14 cellular contexts compared by ENCODE assay signal in the genomic region with DNA sequence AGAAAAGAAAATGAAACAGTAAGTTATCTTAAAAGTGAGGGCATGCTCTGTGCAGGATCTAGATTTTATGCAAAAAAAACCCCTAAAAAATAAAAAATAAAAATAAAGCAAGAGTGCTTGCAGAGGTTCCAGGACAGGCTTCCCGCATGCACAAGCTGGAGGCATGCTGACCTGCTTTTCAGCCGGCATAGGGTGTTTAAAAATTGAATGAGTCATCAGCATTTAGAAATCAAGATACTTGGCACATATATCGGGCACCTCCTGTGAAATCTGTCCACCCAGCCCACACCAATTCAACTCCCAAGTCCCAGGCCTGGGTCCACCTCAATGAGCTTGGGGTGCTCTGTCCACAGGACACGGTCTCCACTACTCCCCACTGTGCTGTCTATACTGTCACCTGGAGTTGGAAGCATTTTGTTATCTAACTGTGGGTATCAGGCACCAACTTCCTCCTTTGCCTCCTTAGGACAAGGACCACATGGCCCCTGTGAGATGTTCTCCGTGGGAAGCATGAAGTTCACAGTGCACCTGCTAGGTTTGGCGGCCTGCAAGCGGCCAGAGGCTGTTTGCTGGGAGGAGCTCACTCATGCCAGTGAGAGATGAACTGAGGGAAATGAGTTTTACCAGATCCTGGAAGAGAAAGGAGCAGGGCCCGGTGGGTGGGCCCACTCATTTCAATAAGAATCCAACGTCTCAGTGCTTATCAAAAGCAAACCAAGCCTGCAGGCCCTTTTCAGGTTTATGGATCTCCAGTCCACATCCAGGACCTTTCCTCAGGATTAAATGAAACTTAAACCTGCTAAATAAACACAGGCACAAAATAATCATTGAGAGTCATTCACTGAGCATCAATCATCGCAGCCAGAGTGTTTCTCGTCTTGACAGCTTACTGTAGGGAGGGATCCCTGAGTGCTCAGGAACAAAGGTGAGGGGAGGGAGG.
A peak's percentile ranks its signal among the peaks of the same experiment; 100 is the strongest.
DNase-seq lines count a peak whose midpoint lies in the region; ATAC-seq and TF ChIP-seq lines count a peak whose summit lies in the region.
"Had no signal": no experiment of that assay in that cellular context is flagged by ENCODE, and none has a peak within 500 bp of the region (broad histone marks: within the 10 kb centered on the region; RNA-seq: fewer than 3 reads in every experiment).

No MANE protein-coding gene starts in this region.

- no peak overlapping the region for H3K4me3 ChIP-seq in fibroblast of the aortic adventitia (ENCODE audit: low read depth, low read length)

- DNase-seq in left cardiac atrium (no peak), cardiac septum (ENCODE audit: low spot score) (no peak), NCI-H69 (lab: John Stamatoyannopoulos, UW) (peak; percentile 100), fibroblast of the aortic adventitia (ENCODE audit: low read depth) (peak; percentile 32), OCI-M2 (lab: John Stamatoyannopoulos, UW; ENCODE audit: unreplicated experiment) (no peak), T-helper 9 cell (no peak), midbrain (lab: John Stamatoyannopoulos, UW) (no peak)
- no peak for DNase-seq in stimulated activated CD4-positive, alpha-beta T cell treated with anti-CD3 and anti-CD28 coated beads, Interleukin-2, amount 100 ng/mL, for 24 hours
- DNase-seq: ACHN; activated CD8-positive, alpha-beta memory T cell treated with anti-CD3 and anti-CD28 coated beads, Interleukin-2, amount 50 U/mL, for 4 hours; activated naive CD8-positive, alpha-beta T cell treated with anti-CD3 and anti-CD28 coated beads, Interleukin-2, amount 50 U/mL, for 24 hours; dermis blood vessel endothelial cell; DMS79; stimulated activated CD4-positive, alpha-beta T cell treated with anti-CD3 and anti-CD28 coated beads, Interleukin-12 subunit alpha, Interleukin-12 subunit beta, amount 100 ng/mL, for 4 hours had no signal

- intact Hi-C loops in left cardiac atrium (cut with DNase I) (no loop called here), cardiac septum (cut with DNase I) (no loop called here)

- ATAC-seq in left cardiac atrium, result peak; percentile 19 to 89
- ATAC-seq: activated naive CD8-positive, alpha-beta T cell treated with anti-CD3 and anti-CD28 coated beads, Interleukin-2, amount 50 U/mL, for 24 hours had no signal

- no peak for TF ChIP-seq CTCF in fibroblast of the aortic adventitia (IDR thresholded peaks at IDR 0.05; ENCODE audit: insufficient read depth, low read length)

Comparison
In these comparisons a context has a peak if more than half of its experiments do, and no peak if none do; other contexts are left out.
1. DNase-seq: peak in NCI-H69 (single experiment) and fibroblast of the aortic adventitia (single experiment); none in left cardiac atrium (single experiment), cardiac septum (single experiment), stimulated activated CD4-positive, alpha-beta T cell treated with anti-CD3 and anti-CD28 coated beads, Interleukin-2, amount 100 ng/mL, for 24 hours (0 of 2), OCI-M2 (single experiment), T-helper 9 cell (single experiment) and midbrain (single experiment).